In the genomic region with DNA sequence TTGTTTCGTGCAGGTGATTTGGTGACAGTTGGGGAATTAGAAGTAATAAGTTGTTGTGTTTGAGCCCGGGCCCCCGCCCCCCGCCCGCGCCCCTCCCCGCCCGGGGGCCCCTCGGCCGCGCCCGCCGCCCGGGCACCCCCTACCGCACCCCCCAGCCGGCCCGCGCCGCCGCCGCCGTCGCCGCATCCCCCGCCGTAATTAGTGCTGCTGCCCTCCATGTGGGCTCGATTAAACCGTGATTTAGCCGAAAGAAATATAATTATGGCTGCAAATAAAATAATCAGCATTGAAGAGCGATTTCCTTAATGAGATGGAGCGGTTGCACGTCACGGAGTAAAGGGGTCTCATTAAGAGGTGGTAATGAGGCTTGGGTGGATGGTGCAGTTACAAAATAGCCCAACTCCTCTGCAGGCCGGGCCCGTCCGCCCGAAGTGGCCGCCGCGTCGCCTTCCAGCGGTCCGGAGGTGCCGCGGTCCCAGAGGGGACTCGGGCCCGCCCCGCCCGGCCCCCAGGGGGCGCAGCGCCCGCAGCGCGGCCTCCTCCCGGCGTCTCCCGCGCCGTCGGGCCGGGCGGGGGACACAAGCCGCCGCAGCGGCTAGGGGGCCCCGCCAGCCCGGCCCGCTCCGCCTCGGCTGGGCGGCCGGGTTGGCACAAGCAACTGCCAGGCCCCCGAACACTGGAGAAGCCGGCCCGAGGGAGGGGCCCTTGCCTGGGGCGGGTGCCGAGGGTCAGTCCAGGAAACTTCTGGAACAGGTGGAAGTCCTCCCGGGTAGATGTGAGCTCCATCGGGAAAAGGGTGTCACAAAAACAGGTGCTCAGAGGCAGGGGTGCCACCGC, we compare ENCODE assay signal across 1 cellular context.
TF ChIP-seq lines count a peak whose summit lies in the region.

No MANE protein-coding gene starts in this region.

TF ChIP-seq in SK-N-SH, 30 proteins besides CTCF, POLR2A, EP300 and RAD21:
- TF ChIP-seq SMC3 (IDR thresholded peaks at IDR 0.05; ENCODE audit: low read depth, low read length) (peak; percentile 41), FOSL2 (IDR thresholded peaks at IDR 0.05; ENCODE audit: borderline replicate concordance, low read depth) (no peak)
